In the genomic region with DNA sequence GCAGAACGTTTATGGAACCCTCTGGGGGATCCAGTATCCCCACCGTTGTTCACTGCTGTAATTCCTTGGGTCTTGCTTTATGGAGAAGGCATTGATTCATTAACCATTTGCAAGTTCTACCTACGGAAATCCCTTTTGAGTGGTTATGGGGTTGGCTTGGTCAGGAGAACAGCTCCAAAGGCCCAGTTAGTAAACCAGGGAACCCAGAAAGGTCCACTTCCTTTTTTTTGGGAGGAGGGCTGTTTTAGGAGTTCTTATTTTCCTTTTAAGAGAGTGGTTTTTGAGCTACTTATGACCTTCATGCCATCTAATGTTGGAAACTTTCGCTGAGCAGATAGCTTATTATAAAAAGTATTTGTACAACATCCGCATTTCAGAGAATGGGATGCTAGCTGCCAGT, we compare ENCODE assay signal across 8 cellular contexts. TPM values are rescaled to one million over a fixed set of nuclear protein-coding genes. Genes with fewer than 3 reads are reported as not detected.
DNase-seq lines count a peak whose midpoint lies in the region; ATAC-seq, FAIRE-seq and TF ChIP-seq lines count a peak whose summit lies in the region.

No MANE protein-coding gene starts in this region.

- no peak for ATAC-seq in activated CD8-positive, alpha-beta T cell treated with anti-CD3 and anti-CD28 coated beads, Interleukin-2, amount 10 ng/mL, durations not matched to agents 7 days and 5 days
- ATAC-seq in HG02798 (IDR thresholded peaks at IDR 0.05; ENCODE audit: poor library complexity, unreplicated experiment) (no peak), HG02588 (IDR thresholded peaks at IDR 0.05; ENCODE audit: unreplicated experiment) (no peak)

- peaks cover 44% of the 10 kb centered on the region for H3K79me2 ChIP-seq in keratinocyte (ENCODE audit: control insufficient read depth, insufficient read depth, low read length)

- peaks cover 7% of the 10 kb centered on the region for H4K20me1 ChIP-seq in keratinocyte (ENCODE audit: control insufficient read depth, extremely low read depth, insufficient read depth, low read length)

- POLR2A ChIA-PET in activated CD8-positive, alpha-beta T cell treated with anti-CD3 and anti-CD28 coated beads, Interleukin-2, amount 10 ng/mL, durations not matched to agents 7 days and 5 days (lab: Charles Lee) = interaction anchor here (0.6 to 2.0 kb wide), 8 partner anchors 9 to 402 kb away, joined by 3 to 7 read pairs (median 4); partner anchors contain the start of gene STYXL1

- H3K27ac ChIP-seq in keratinocyte (ENCODE audit: control insufficient read depth, insufficient read depth, low read length) (peak overlapping the region; percentile 20), subcutaneous abdominal adipose tissue (ENCODE audit: low read depth, low read length) (peak overlapping the region; percentile 89)

- H3K4me1 ChIP-seq in keratinocyte (ENCODE audit: control insufficient read depth, extremely low read depth, insufficient read depth, low read length) (peaks cover 13% of the 10 kb centered on the region), subcutaneous abdominal adipose tissue (ENCODE audit: control insufficient read depth in 5 of 5, insufficient read depth in 5 of 5, low read length in 5 of 5) (peaks cover 6 to 68% (median 63%) of the 10 kb centered on the region in 5 donors)

- H3K4me3 Mint-ChIP-seq in T-helper 1 cell treated with Interleukin-12 subunit alpha and Interleukin-12 subunit beta and Interleukin-4 antibody, amounts not matched to agents 30 μg/mL and 1 μg/mL, for 36 hours = peak overlapping the region; percentile 87
- H3K4me3 Mint-ChIP-seq in activated CD8-positive, alpha-beta T cell treated with anti-CD3 and anti-CD28 coated beads, Interleukin-2, amount 10 ng/mL, durations not matched to agents 7 days and 5 days = peak overlapping the region; percentile 85

- CTCF ChIA-PET in activated CD8-positive, alpha-beta T cell treated with anti-CD3 and anti-CD28 coated beads, Interleukin-2, amount 10 ng/mL, durations not matched to agents 7 days and 5 days (lab: Charles Lee) = interaction anchor here (0.9 to 2.1 kb wide), 4 partner anchors 9 to 116 kb away, joined by 3 to 16 read pairs (median 4); no protein-coding TSS in a partner anchor

- no peak for FAIRE-seq in keratinocyte (lab: Jason Lieb, UNC)

- H3K9me3 Mint-ChIP-seq in T-helper 1 cell treated with Interleukin-12 subunit alpha and Interleukin-12 subunit beta and Interleukin-4 antibody, amounts not matched to agents 30 μg/mL and 1 μg/mL, for 36 hours = no peaks in the 10 kb centered on the region
- no peaks in the 10 kb centered on the region for H3K9me3 Mint-ChIP-seq in activated CD8-positive, alpha-beta T cell treated with anti-CD3 and anti-CD28 coated beads, Interleukin-2, amount 10 ng/mL, durations not matched to agents 7 days and 5 days (ENCODE audit: insufficient read depth)

- no peaks in the 10 kb centered on the region for H3K9me1 ChIP-seq in keratinocyte (ENCODE audit: control insufficient read depth, extremely low read depth, insufficient read depth, low read length)

- no peak overlapping the region for H2AFZ ChIP-seq in keratinocyte (ENCODE audit: control insufficient read depth, low read length)

- DNase-seq in T-helper 1 cell (no peak), keratinocyte (ENCODE audit: low read depth, low spot score) (no peak), NCI-H510A treated with DMSO at 0.1 percent for 48 hours (lab: John Stamatoyannopoulos, UW) (no peak)
- no peak for DNase-seq in activated CD8-positive, alpha-beta T cell treated with anti-CD3 and anti-CD28 coated beads, Interleukin-2, amount 10 ng/mL, durations not matched to agents 7 days and 5 days

- TF ChIP-seq CTCF in keratinocyte (optimal IDR thresholded peaks at IDR 0.05 in 1 of 3, IDR thresholded peaks at IDR 0.05 in 1 of 3, conservative IDR thresholded peaks at IDR 0.05 in 1 of 3; ENCODE audit: extremely low read depth in 1 of 3, insufficient read depth in 2 of 3, low read length in 3 of 3) = no peak

- peak overlapping the region; percentile 90 for H3K9ac ChIP-seq in keratinocyte (ENCODE audit: control insufficient read depth, extremely low read depth, insufficient read depth, low read length)
- H3K9ac ChIP-seq in subcutaneous abdominal adipose tissue (ENCODE audit: low read length in 5 of 5) = peak overlapping the region; percentile 64 to 98 (median 97)

- H3K9me3 ChIP-seq in keratinocyte (ENCODE audit: control insufficient read depth, low read depth, low read length) (no peaks in the 10 kb centered on the region), subcutaneous abdominal adipose tissue (ENCODE audit: control insufficient read depth in 5 of 5, low read length in 5 of 5) (no peaks in the 10 kb centered on the region)

- no peaks in the 10 kb centered on the region for H3K27me3 Mint-ChIP-seq in T-helper 1 cell treated with Interleukin-12 subunit alpha and Interleukin-12 subunit beta and Interleukin-4 antibody, amounts not matched to agents 30 μg/mL and 1 μg/mL, for 36 hours (ENCODE audit: low read depth)
- peaks cover 5% of the 10 kb centered on the region for H3K27me3 Mint-ChIP-seq in activated CD8-positive, alpha-beta T cell treated with anti-CD3 and anti-CD28 coated beads, Interleukin-2, amount 10 ng/mL, durations not matched to agents 7 days and 5 days (ENCODE audit: low read depth)

- H3K4me3 ChIP-seq in keratinocyte (ENCODE audit: control insufficient read depth in 2 of 3, extremely low read depth in 1 of 3, insufficient read depth in 2 of 3, low read depth in 1 of 3, low read length in 3 of 3) (peak overlapping the region in 2 of 3 experiments; percentile 94 to 96), subcutaneous abdominal adipose tissue (ENCODE audit: low read depth in 1 of 5, low read length in 5 of 5) (peak overlapping the region; percentile 82 to 98 (median 87))

- dilution Hi-C loops in keratinocyte (cut with MboI; ENCODE audit: extremely low pct_ligation_motif_present, low sequenced_read_pairs) = no loop called here

- H3K36me3 ChIP-seq in keratinocyte (ENCODE audit: control insufficient read depth in 2 of 2, extremely low read depth in 1 of 2, insufficient read depth in 2 of 2, low read length in 2 of 2) = no peaks in the 10 kb centered on the region
- H3K36me3 ChIP-seq in subcutaneous abdominal adipose tissue (ENCODE audit: control insufficient read depth in 5 of 5, insufficient read depth in 5 of 5, low read length in 5 of 5) = peaks cover 0 to 4% (median 0%) of the 10 kb centered on the region in 5 donors

- H3K4me2 ChIP-seq in keratinocyte (ENCODE audit: control insufficient read depth, extremely low read depth, insufficient read depth, low read depth, low read length) = peak overlapping the region; percentile 97

- peaks cover 19% of the 10 kb centered on the region for H3K4me1 Mint-ChIP-seq in T-helper 1 cell treated with Interleukin-12 subunit alpha and Interleukin-12 subunit beta and Interleukin-4 antibody, amounts not matched to agents 30 μg/mL and 1 μg/mL, for 36 hours (ENCODE audit: low read depth)
- H3K4me1 Mint-ChIP-seq in activated CD8-positive, alpha-beta T cell treated with anti-CD3 and anti-CD28 coated beads, Interleukin-2, amount 10 ng/mL, durations not matched to agents 7 days and 5 days (ENCODE audit: low read depth) = peaks cover 23% of the 10 kb centered on the region

- H3K27me3 ChIP-seq in keratinocyte (ENCODE audit: control insufficient read depth, extremely low read depth, insufficient read depth, low read length) (no peaks in the 10 kb centered on the region), subcutaneous abdominal adipose tissue (ENCODE audit: control insufficient read depth in 5 of 5, insufficient read depth in 4 of 5, low read length in 5 of 5) (no peaks in the 10 kb centered on the region)

- peaks cover 2% of the 10 kb centered on the region for H3K36me3 Mint-ChIP-seq in T-helper 1 cell treated with Interleukin-12 subunit alpha and Interleukin-12 subunit beta and Interleukin-4 antibody, amounts not matched to agents 30 μg/mL and 1 μg/mL, for 36 hours (ENCODE audit: low read depth)
- no peaks in the 10 kb centered on the region for H3K36me3 Mint-ChIP-seq in activated CD8-positive, alpha-beta T cell treated with anti-CD3 and anti-CD28 coated beads, Interleukin-2, amount 10 ng/mL, durations not matched to agents 7 days and 5 days (ENCODE audit: low read depth)

- peak overlapping the region; percentile 52 for H3K27ac Mint-ChIP-seq in T-helper 1 cell treated with Interleukin-12 subunit alpha and Interleukin-12 subunit beta and Interleukin-4 antibody, amounts not matched to agents 30 μg/mL and 1 μg/mL, for 36 hours
- H3K27ac Mint-ChIP-seq in activated CD8-positive, alpha-beta T cell treated with anti-CD3 and anti-CD28 coated beads, Interleukin-2, amount 10 ng/mL, durations not matched to agents 7 days and 5 days = no peak overlapping the region

RNA-seq across cellular contexts. Expression of gene POR, which starts 1.3 kb away (rescaled TPM):
- total RNA-seq in activated CD8-positive, alpha-beta T cell treated with anti-CD3 and anti-CD28 coated beads, Interleukin-2, amount 10 ng/mL, durations not matched to agents 7 days and 5 days = 10 to 100 TPM; 31.8 to 32.2 TPM
- polyA plus RNA-seq in keratinocyte = 25.9 to 35.0 TPM (median 28.6 TPM) in 3 replicates
- polyA plus RNA-seq in keratinocyte (2011; ENCODE audit: low read depth) = 56.9 TPM
- polyA plus RNA-seq in keratinocyte (2011; cell fraction: cytosol; rRNA removed) = 18.1 and 28.0 TPM in 2 replicates
- polyA plus RNA-seq in keratinocyte (2011; cell fraction: nucleus; rRNA removed) = 81.8 and 114 TPM in 2 replicates
- 48.4 and 59.6 TPM in 2 replicates for polyA plus RNA-seq in keratinocyte (2012; ENCODE audit: low replicate concordance)
- 32.7 to 104 TPM (median 40.3 TPM) in 3 replicates for polyA minus RNA-seq in keratinocyte
- polyA minus RNA-seq in keratinocyte (2011; cell fraction: cytosol; rRNA and poly(A)+ RNA removed) = 72.1 TPM
- 80.5 and 92.7 TPM in 2 replicates for polyA minus RNA-seq in keratinocyte (2011; cell fraction: nucleus; rRNA and poly(A)+ RNA removed)

RNA-seq across cellular contexts. Expression of gene RHBDD2, which starts 37.4 kb away (rescaled TPM):
- total RNA-seq in activated CD8-positive, alpha-beta T cell treated with anti-CD3 and anti-CD28 coated beads, Interleukin-2, amount 10 ng/mL, durations not matched to agents 7 days and 5 days = 10 to 100 TPM; 18.1 to 18.4 TPM
- 24.1 to 35.4 TPM (median 26.3 TPM) in 3 replicates for polyA plus RNA-seq in keratinocyte
- 10.6 TPM for polyA plus RNA-seq in keratinocyte (2011; ENCODE audit: low read depth)
- polyA plus RNA-seq in keratinocyte (2011; cell fraction: cytosol; rRNA removed) = 32.2 and 47.8 TPM in 2 replicates
- polyA plus RNA-seq in keratinocyte (2011; cell fraction: nucleus; rRNA removed) = 28.1 and 37.3 TPM in 2 replicates
- 38.2 and 59.4 TPM in 2 replicates for polyA plus RNA-seq in keratinocyte (2012; ENCODE audit: low replicate concordance)
- polyA minus RNA-seq in keratinocyte = 24.3 to 54.7 TPM (median 34.0 TPM) in 3 replicates
- 38.8 TPM for polyA minus RNA-seq in keratinocyte (2011; cell fraction: cytosol; rRNA and poly(A)+ RNA removed)
- polyA minus RNA-seq in keratinocyte (2011; cell fraction: nucleus; rRNA and poly(A)+ RNA removed) = 12.1 and 18.5 TPM in 2 replicates
